In the genomic region with DNA sequence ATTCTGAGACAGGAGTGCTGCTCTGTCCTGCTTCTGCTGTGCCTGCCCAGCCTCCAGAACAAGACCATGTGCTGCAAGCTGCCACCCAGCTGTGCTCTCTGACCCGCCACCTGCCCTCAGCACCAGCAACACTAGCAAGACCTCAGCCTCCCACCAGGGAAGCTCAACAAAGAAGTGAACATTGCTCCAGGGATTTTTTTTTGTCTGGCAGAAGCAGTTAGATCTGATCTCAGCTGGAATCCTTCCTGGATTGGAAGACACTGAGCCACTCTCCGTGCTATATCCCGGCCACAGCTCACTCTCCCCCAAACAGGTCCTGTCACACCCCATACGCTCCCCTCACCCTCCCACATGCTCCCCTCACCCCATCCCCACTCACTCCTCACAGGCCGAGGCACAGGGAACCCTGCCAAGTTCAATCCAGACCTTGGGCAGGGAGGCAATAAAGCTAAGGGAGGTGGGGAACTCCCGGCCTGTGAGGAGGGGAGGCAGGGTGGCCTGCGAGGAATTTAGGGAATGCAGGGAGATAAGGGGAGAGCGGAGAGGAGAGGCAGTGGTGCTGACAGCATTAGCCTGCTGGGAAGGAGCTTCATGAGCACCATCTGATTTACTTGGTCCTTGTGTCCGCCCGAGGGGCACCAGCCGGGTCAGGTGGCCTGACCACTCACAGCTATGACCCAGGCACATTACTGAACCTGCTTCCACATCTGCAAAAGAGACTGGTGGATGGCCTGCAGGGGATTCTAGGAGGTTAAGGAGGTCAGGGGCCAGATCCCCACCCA, we compare ENCODE assay signal across 9 cellular contexts. TPM values are rescaled to one million over a fixed set of nuclear protein-coding genes. Genes with fewer than 3 reads are reported as not detected.
DNase-seq lines count a peak whose midpoint lies in the region; ATAC-seq and TF ChIP-seq lines count a peak whose summit lies in the region.
"Had no signal": no experiment of that assay in that cellular context is flagged by ENCODE, and none has a peak within 500 bp of the region (broad histone marks: within the 10 kb centered on the region; RNA-seq: fewer than 3 reads in every experiment).

No MANE protein-coding gene starts in this region.

- H3K4me1 Mint-ChIP-seq in chondrocyte (ENCODE audit: low read depth), result peaks cover 66% of the 10 kb centered on the region

- 47 to 76% methylated on average over 11 of the region's 11 CpGs for WGBS in lung, 2 donors

- H3K36me3 ChIP-seq in A673 (ENCODE audit: insufficient read depth, low read length, poor library complexity, severe bottlenecking) (no peaks in the 10 kb centered on the region), lung (ENCODE audit: control insufficient read depth in 2 of 2, insufficient read depth in 2 of 2, low read length in 2 of 2) (no peaks in the 10 kb centered on the region)

- no peaks in the 10 kb centered on the region for H3K9me3 Mint-ChIP-seq in chondrocyte (ENCODE audit: low read depth)

- H3K27ac ChIP-seq in A673 (ENCODE audit: low read depth, low read length, poor library complexity, severe bottlenecking) (peak overlapping the region; percentile 64), lung (ENCODE audit: low read depth in 1 of 2, low read length in 1 of 2) (peak overlapping the region; percentile 24 to 86)

- H3K4me3 Mint-ChIP-seq in chondrocyte (ENCODE audit: unreplicated experiment), result peak overlapping the region; percentile 40

- TF ChIP-seq CTCF in A673 (conservative IDR thresholded peaks at IDR 0.05; ENCODE audit: low read depth, low read length), result no peak
- TF ChIP-seq CTCF in chondrocyte (IDR thresholded peaks at IDR 0.05), result no peak
- no peak for TF ChIP-seq CTCF in lung (IDR thresholded peaks at IDR 0.05; ENCODE audit: control extremely low read depth, extremely low read depth)
- no peak for TF ChIP-seq CTCF in GM10266 (IDR thresholded peaks at IDR 0.05; ENCODE audit: control insufficient read depth, insufficient read depth, low read depth, missing control alignments)

- H3K4me1 ChIP-seq in A673 (ENCODE audit: insufficient read depth, low read length, poor library complexity, severe bottlenecking) (peaks cover 53% of the 10 kb centered on the region), lung (ENCODE audit: control insufficient read depth in 2 of 2, insufficient read depth in 2 of 2, low read length in 2 of 2) (peaks cover 10 to 79% of the 10 kb centered on the region in 2 donors)

- H3K27me3 ChIP-seq in A673 (replicated peaks; ENCODE audit: insufficient read depth, low read depth, low read length, poor library complexity) (no peaks in the 10 kb centered on the region), lung (ENCODE audit: control insufficient read depth, insufficient read depth) (no peaks in the 10 kb centered on the region)

- H3K4me3 ChIP-seq in A673 (ENCODE audit: low read depth, low read length, poor library complexity, severe bottlenecking) (no peak overlapping the region), lung (no peak overlapping the region)

- BruUV-seq in A673 (replicated peaks; lab: Mats Ljungman, UMichigan), result no TSS peak

- POLR2A ChIA-PET in A673 (lab: Charles Lee; ENCODE audit: low non-redundant PET), result no interaction called here

- H3K9me3 ChIP-seq in A673 (ENCODE audit: low read depth, low read length, poor library complexity, severe bottlenecking) (no peaks in the 10 kb centered on the region), lung (ENCODE audit: control insufficient read depth in 2 of 2, insufficient read depth in 1 of 2, low read length in 1 of 2) (no peaks in the 10 kb centered on the region)

- CTCF ChIA-PET in A673 (lab: Charles Lee), result interaction anchor here (0.6 kb wide), 2 partner anchors 109 to 265 kb away, joined by 3 read pairs; no protein-coding TSS in a partner anchor

- H3K27ac Mint-ChIP-seq in chondrocyte (ENCODE audit: unreplicated experiment), result peak overlapping the region; percentile 94

- DNase-seq in A673 (ENCODE audit: low spot score) (peak; percentile 72), M059J (ENCODE audit: low read depth) (peak; percentile 80), chondrocyte (ENCODE audit: low spot score) (no peak), lung (ENCODE audit: low spot score) (peak; percentile 69), GM10266 (ENCODE audit: extremely low spot score) (no peak), occipital lobe (lab: John Stamatoyannopoulos, UW) (no peak)
- DNase-seq: NCI-H187 treated with DMSO at 0.1 percent for 48 hours had no signal

- H3K36me3 Mint-ChIP-seq in chondrocyte (ENCODE audit: low read depth), result no peaks in the 10 kb centered on the region

- intact Hi-C loops in A673 (cut with micrococcal nuclease; ENCODE audit: unreplicated experiment), result no loop called here

- peak; percentile 46 for ATAC-seq in lung (ENCODE audit: insufficient read depth, low FRiP score)
- ATAC-seq in GM18861 (IDR thresholded peaks at IDR 0.05; ENCODE audit: unreplicated experiment), result no peak
- no peak for ATAC-seq in GM19023 (IDR thresholded peaks at IDR 0.05; ENCODE audit: unreplicated experiment)

- no peaks in the 10 kb centered on the region for H3K27me3 Mint-ChIP-seq in chondrocyte (ENCODE audit: low read depth)

RNA-seq across cellular contexts. Expression of a gene that starts 29.7 kb away (rescaled TPM):
- total RNA-seq in A673 (2021) (24.6 and 31.5 TPM in 2 replicates), chondrocyte (4.0 to 7.0 TPM (median 6.5 TPM) in 3 replicates), lung (10 to 100 TPM in 1 of 2 donors, 1 to 10 TPM in 1; 2.8 to 19.8 TPM), occipital lobe (9.7 TPM)
- total RNA-seq in M059J (2014; rRNA removed; shearing (Covaris generic)), result 12.8 and 16.2 TPM in 2 replicates
- 10 to 100 TPM; 16.0 to 19.2 TPM for polyA plus RNA-seq in lung

Comparison
In these comparisons a context has a peak if more than half of its experiments do, and no peak if none do; other contexts are left out.
1. DNase-seq: peak in A673 (single experiment), M059J (single experiment) and lung (single experiment); none in chondrocyte (single experiment), GM10266 (single experiment) and occipital lobe (single experiment).